ENCODE assay signal across 1 cellular context in the genomic region with DNA sequence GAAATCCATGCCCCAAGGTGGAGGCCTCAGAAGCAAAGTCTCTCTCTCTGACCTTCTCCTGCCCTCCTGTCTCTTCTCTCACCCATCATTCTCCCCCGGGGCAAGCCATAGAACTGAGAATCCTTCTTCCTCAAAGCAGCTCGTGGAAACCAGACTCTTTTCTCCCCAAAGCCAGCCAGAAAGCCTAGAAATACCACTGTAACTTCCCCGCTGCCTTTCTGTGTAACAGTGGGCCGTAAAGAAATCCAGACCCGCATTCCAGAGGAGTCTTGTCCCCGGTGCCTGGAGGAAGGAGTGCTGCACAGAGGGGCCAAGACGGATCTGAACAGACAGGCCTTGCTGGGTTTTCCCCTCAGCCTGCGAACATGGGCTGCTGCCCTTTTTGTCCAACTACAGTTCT.
TF ChIP-seq lines count a peak whose summit lies in the region.

No MANE protein-coding gene starts in this region.

TF ChIP-seq in GM23338, 12 proteins besides CTCF, POLR2A, EP300 and RAD21 (continued from another document):
- TF ChIP-seq, protein P1, sequence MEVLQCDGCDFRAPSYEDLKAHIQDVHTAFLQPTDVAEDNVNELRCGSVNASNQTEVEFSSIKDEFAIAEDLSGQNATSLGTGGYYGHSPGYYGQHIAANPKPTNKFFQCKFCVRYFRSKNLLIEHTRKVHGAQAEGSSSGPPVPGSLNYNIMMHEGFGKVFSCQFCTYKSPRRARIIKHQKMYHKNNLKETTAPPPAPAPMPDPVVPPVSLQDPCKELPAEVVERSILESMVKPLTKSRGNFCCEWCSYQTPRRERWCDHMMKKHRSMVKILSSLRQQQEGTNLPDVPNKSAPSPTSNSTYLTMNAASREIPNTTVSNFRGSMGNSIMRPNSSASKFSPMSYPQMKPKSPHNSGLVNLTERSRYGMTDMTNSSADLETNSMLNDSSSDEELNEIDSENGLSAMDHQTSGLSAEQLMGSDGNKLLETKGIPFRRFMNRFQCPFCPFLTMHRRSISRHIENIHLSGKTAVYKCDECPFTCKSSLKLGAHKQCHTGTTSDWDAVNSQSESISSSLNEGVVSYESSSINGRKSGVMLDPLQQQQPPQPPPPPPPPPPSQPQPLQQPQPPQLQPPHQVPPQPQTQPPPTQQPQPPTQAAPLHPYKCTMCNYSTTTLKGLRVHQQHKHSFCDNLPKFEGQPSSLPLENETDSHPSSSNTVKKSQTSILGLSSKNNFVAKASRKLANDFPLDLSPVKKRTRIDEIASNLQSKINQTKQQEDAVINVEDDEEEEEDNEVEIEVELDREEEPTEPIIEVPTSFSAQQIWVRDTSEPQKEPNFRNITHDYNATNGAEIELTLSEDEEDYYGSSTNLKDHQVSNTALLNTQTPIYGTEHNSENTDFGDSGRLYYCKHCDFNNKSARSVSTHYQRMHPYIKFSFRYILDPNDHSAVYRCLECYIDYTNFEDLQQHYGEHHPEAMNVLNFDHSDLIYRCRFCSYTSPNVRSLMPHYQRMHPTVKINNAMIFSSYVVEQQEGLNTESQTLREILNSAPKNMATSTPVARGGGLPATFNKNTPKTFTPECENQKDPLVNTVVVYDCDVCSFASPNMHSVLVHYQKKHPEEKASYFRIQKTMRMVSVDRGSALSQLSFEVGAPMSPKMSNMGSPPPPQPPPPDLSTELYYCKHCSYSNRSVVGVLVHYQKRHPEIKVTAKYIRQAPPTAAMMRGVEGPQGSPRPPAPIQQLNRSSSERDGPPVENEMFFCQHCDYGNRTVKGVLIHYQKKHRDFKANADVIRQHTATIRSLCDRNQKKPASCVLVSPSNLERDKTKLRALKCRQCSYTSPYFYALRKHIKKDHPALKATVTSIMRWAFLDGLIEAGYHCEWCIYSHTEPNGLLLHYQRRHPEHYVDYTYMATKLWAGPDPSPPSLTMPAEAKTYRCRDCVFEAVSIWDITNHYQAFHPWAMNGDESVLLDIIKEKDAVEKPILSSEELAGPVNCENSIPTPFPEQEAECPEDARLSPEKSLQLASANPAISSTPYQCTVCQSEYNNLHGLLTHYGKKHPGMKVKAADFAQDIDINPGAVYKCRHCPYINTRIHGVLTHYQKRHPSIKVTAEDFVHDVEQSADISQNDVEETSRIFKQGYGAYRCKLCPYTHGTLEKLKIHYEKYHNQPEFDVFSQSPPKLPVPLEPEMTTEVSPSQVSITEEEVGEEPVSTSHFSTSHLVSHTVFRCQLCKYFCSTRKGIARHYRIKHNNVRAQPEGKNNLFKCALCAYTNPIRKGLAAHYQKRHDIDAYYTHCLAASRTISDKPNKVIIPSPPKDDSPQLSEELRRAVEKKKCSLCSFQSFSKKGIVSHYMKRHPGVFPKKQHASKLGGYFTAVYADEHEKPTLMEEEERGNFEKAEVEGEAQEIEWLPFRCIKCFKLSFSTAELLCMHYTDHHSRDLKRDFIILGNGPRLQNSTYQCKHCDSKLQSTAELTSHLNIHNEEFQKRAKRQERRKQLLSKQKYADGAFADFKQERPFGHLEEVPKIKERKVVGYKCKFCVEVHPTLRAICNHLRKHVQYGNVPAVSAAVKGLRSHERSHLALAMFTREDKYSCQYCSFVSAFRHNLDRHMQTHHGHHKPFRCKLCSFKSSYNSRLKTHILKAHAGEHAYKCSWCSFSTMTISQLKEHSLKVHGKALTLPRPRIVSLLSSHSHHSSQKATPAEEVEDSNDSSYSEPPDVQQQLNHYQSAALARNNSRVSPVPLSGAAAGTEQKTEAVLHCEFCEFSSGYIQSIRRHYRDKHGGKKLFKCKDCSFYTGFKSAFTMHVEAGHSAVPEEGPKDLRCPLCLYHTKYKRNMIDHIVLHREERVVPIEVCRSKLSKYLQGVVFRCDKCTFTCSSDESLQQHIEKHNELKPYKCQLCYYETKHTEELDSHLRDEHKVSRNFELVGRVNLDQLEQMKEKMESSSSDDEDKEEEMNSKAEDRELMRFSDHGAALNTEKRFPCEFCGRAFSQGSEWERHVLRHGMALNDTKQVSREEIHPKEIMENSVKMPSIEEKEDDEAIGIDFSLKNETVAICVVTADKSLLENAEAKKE (CRISPR knock-in tag; IDR thresholded peaks at IDR 0.05) = no peak
- TF ChIP-seq ZNF114 (CRISPR knock-in tag; IDR thresholded peaks at IDR 0.05) = no peak
- no peak for TF ChIP-seq EZH2phosphoT487 (IDR thresholded peaks at IDR 0.05; ENCODE audit: unreplicated experiment)
- TF ChIP-seq, protein P2, sequence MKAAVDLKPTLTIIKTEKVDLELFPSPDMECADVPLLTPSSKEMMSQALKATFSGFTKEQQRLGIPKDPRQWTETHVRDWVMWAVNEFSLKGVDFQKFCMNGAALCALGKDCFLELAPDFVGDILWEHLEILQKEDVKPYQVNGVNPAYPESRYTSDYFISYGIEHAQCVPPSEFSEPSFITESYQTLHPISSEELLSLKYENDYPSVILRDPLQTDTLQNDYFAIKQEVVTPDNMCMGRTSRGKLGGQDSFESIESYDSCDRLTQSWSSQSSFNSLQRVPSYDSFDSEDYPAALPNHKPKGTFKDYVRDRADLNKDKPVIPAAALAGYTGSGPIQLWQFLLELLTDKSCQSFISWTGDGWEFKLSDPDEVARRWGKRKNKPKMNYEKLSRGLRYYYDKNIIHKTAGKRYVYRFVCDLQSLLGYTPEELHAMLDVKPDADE (IDR thresholded peaks at IDR 0.05) = no peak
- TF ChIP-seq ZNF331 (CRISPR knock-in tag; IDR thresholded peaks at IDR 0.05; ENCODE audit: low read depth) = no peak
- TF ChIP-seq, protein P3, sequence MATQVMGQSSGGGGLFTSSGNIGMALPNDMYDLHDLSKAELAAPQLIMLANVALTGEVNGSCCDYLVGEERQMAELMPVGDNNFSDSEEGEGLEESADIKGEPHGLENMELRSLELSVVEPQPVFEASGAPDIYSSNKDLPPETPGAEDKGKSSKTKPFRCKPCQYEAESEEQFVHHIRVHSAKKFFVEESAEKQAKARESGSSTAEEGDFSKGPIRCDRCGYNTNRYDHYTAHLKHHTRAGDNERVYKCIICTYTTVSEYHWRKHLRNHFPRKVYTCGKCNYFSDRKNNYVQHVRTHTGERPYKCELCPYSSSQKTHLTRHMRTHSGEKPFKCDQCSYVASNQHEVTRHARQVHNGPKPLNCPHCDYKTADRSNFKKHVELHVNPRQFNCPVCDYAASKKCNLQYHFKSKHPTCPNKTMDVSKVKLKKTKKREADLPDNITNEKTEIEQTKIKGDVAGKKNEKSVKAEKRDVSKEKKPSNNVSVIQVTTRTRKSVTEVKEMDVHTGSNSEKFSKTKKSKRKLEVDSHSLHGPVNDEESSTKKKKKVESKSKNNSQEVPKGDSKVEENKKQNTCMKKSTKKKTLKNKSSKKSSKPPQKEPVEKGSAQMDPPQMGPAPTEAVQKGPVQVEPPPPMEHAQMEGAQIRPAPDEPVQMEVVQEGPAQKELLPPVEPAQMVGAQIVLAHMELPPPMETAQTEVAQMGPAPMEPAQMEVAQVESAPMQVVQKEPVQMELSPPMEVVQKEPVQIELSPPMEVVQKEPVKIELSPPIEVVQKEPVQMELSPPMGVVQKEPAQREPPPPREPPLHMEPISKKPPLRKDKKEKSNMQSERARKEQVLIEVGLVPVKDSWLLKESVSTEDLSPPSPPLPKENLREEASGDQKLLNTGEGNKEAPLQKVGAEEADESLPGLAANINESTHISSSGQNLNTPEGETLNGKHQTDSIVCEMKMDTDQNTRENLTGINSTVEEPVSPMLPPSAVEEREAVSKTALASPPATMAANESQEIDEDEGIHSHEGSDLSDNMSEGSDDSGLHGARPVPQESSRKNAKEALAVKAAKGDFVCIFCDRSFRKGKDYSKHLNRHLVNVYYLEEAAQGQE (IDR thresholded peaks at IDR 0.05; ENCODE audit: unreplicated experiment) = no peak
- no peak for TF ChIP-seq NANOG (IDR thresholded peaks at IDR 0.05; ENCODE audit: borderline replicate concordance)
- TF ChIP-seq STAT1 (IDR thresholded peaks at IDR 0.05; ENCODE audit: unreplicated experiment) = no peak
